12 cellular contexts compared by ENCODE assay signal in genomic region chr17:44607836-44608690, GRCh38. TPM values are rescaled to one million over a fixed set of nuclear protein-coding genes. Genes with fewer than 3 reads are reported as not detected.
DNase-seq lines count a peak whose midpoint lies in the region; ATAC-seq and TF ChIP-seq lines count a peak whose summit lies in the region.
"Had no signal": no experiment of that assay in that cellular context is flagged by ENCODE, and none has a peak within 500 bp of the region (broad histone marks: within the 10 kb centered on the region; RNA-seq: fewer than 3 reads in every experiment).

No MANE protein-coding gene starts in this region.

- POLR2A ChIA-PET in GM10248 (lab: Yijun Ruan, JAX): no interaction called here

- no peak overlapping the region for H3K4me3 ChIP-seq in mesenchymal stem cell (ENCODE audit: insufficient read depth in 1 of 2, low read depth in 1 of 2, low read length in 2 of 2)

- H3K79me1 ChIP-seq in mesenchymal stem cell (replicated peaks; ENCODE audit: low read length, poor library complexity, severe bottlenecking): no peaks in the 10 kb centered on the region

- H3K18ac ChIP-seq in mesenchymal stem cell (ENCODE audit: low read depth in 1 of 2, low read length in 2 of 2): peak overlapping the region; percentile 14 to 71

- H2AFZ ChIP-seq in mesenchymal stem cell (ENCODE audit: low read depth, low read length): no peak overlapping the region

- H3K4me1 ChIP-seq in mesenchymal stem cell (ENCODE audit: control insufficient read depth, insufficient read depth, low read depth, low read length): peaks cover 33% of the 10 kb centered on the region

- peak overlapping the region; percentile 84 for H2BK5ac ChIP-seq in mesenchymal stem cell (ENCODE audit: low read depth, low read length, poor library complexity, severe bottlenecking)

- no peak overlapping the region for H3K4ac ChIP-seq in mesenchymal stem cell (ENCODE audit: low read depth in 1 of 2, low read length in 2 of 2)

- peak overlapping the region in 1 of 2 experiments; percentile 84 for H2BK12ac ChIP-seq in mesenchymal stem cell (ENCODE audit: low read length in 2 of 2)

- CTCF ChIA-PET in GM10248 (lab: Yijun Ruan, JAX): interaction anchor here (1.6 kb wide), 1 partner anchor 74 kb away, joined by 3 read pairs; no protein-coding TSS in a partner anchor

- H4K8ac ChIP-seq in mesenchymal stem cell (ENCODE audit: low read length): peak overlapping the region; percentile 24

- no peak overlapping the region for H3K14ac ChIP-seq in mesenchymal stem cell (ENCODE audit: low read length in 2 of 2)

- H3K36me3 ChIP-seq in mesenchymal stem cell (ENCODE audit: control insufficient read depth in 1 of 2, insufficient read depth in 2 of 2, low read depth in 1 of 2, low read length in 2 of 2): no peaks in the 10 kb centered on the region

- H3K9ac ChIP-seq in mesenchymal stem cell (ENCODE audit: low read length): no peak overlapping the region

- H3K27ac ChIP-seq in C4-2B: peak overlapping the region; percentile 52
- H3K27ac ChIP-seq in mesenchymal stem cell (ENCODE audit: low read length, poor library complexity, severe bottlenecking): peak overlapping the region; percentile 75

- ATAC-seq in omental fat pad (ENCODE audit: low FRiP score): no peak

- H3K4me2 ChIP-seq in mesenchymal stem cell (ENCODE audit: low read length, poor library complexity, severe bottlenecking): no peak overlapping the region

- TF ChIP-seq CTCF in C4-2B (conservative IDR thresholded peaks at IDR 0.05): no peak
- TF ChIP-seq CTCF in omental fat pad (IDR thresholded peaks at IDR 0.05): no peak
- TF ChIP-seq CTCF in GM10248 (IDR thresholded peaks at IDR 0.05; ENCODE audit: control extremely low read depth, extremely low read depth, low read depth, missing control alignments): no peak

- 43% methylated on average over 8 of the region's 10 CpGs for WGBS in mesenchymal stem cell

- peak; percentile 77 for DNase-seq in LHCN-M2 (ENCODE audit: low read depth)
- peak; percentile 26 for DNase-seq in amniotic stem cell (lab: John Stamatoyannopoulos, UW)
- no peak for DNase-seq in mesenchymal stem cell
- no peak for DNase-seq in Kasumi-1 (lab: John Stamatoyannopoulos, UW)
- DNase-seq in omental fat pad (ENCODE audit: low spot score): no peak
- no peak for DNase-seq in hypothalamus (lab: John Stamatoyannopoulos, UW)
- no peak for DNase-seq in GM10248 (ENCODE audit: extremely low spot score)
- DNase-seq: dermis blood vessel endothelial cell, substantia nigra, T-helper 1 cell had no signal

- no peak overlapping the region for H3K23ac ChIP-seq in mesenchymal stem cell (ENCODE audit: low read length in 2 of 2)

- peak overlapping the region; percentile 93 for H2AK5ac ChIP-seq in mesenchymal stem cell (ENCODE audit: low read length, severe bottlenecking)

- H3K9me3 ChIP-seq in mesenchymal stem cell (ENCODE audit: control insufficient read depth, low read length): peaks cover 3% of the 10 kb centered on the region

- H4K91ac ChIP-seq in mesenchymal stem cell (ENCODE audit: low read length): peak overlapping the region; percentile 2

- no peaks in the 10 kb centered on the region for H3K27me3 ChIP-seq in mesenchymal stem cell (ENCODE audit: control insufficient read depth in 1 of 2, insufficient read depth in 1 of 2, low read length in 2 of 2)

- no peak overlapping the region for H2BK15ac ChIP-seq in mesenchymal stem cell (ENCODE audit: low read depth, poor library complexity, severe bottlenecking)

- H2BK120ac ChIP-seq in mesenchymal stem cell (ENCODE audit: low read depth, low read length): peak overlapping the region; percentile 36

RNA-seq across cellular contexts. Expression of gene MEIOC, which starts 48.2 kb away (rescaled TPM):
- 0.17 TPM in 1 of 2 replicates, not detected in the other for total RNA-seq in LHCN-M2 (2014; rRNA removed)
- polyA plus RNA-seq in LHCN-M2 (2012): 0.22 TPM
- polyA plus RNA-seq in mesenchymal stem cell (2013, experiment 1 of 2): 0.15 TPM
- polyA plus RNA-seq in mesenchymal stem cell (2013, experiment 2 of 2): 0.11 TPM
- total RNA-seq in omental fat pad: not detected
- total RNA-seq: liver had no signal

RNA-seq across cellular contexts. Expression of gene FZD2, which starts 50.8 kb away (rescaled TPM):
- total RNA-seq in LHCN-M2 (2014; rRNA removed): 12.5 and 21.2 TPM in 2 replicates
- polyA plus RNA-seq in LHCN-M2 (2012): 55.8 TPM
- polyA plus RNA-seq in mesenchymal stem cell (2013, experiment 1 of 2): 43.8 TPM
- polyA plus RNA-seq in mesenchymal stem cell (2013, experiment 2 of 2): 45.5 TPM
- total RNA-seq in omental fat pad: 1 to 10 TPM in 3 of 4 donors, under 1 TPM in 1; 0.74 to 2.4 (median 2.0) TPM

Comparison
In these comparisons a context has a peak if more than half of its experiments do, and no peak if none do; other contexts are left out.
1. DNase-seq: peak in LHCN-M2 (single experiment) and amniotic stem cell (single experiment); none in mesenchymal stem cell (single experiment), Kasumi-1 (0 of 2), omental fat pad (single experiment), hypothalamus (0 of 51) and GM10248 (single experiment).